ENCODE assay signal across 13 cellular contexts in genomic region chr9:70021026-70021571, GRCh38. TPM values are rescaled to one million over a fixed set of nuclear protein-coding genes. Genes with fewer than 3 reads are reported as not detected.
DNase-seq lines count a peak whose midpoint lies in the region; ATAC-seq and TF ChIP-seq lines count a peak whose summit lies in the region.
"Had no signal": no experiment of that assay in that cellular context is flagged by ENCODE, and none has a peak within 500 bp of the region (broad histone marks: within the 10 kb centered on the region; RNA-seq: fewer than 3 reads in every experiment).

No MANE protein-coding gene starts in this region.

- no peak for ATAC-seq in effector memory CD8-positive, alpha-beta T cell (replicated peaks)
- no peak for ATAC-seq in HG03280 (IDR thresholded peaks at IDR 0.05; ENCODE audit: unreplicated experiment)
- ATAC-seq: gastroesophageal sphincter had no signal

- in situ Hi-C loops in SK-MEL-5 (cut with HindIII; ENCODE audit: low pct_unique_long_range_greater_than_20kb, low sequenced_read_pairs) = no loop called here

- H3K27me3 Mint-ChIP-seq in effector memory CD8-positive, alpha-beta T cell = peaks cover 44 to 46% of the 10 kb centered on the region in 2 donors

- no peak for TF ChIP-seq CTCF in foreskin fibroblast (IDR thresholded peaks at IDR 0.05; ENCODE audit: low read depth, low read length)

- H3K4me3 ChIP-seq in foreskin fibroblast (ENCODE audit: low read depth in 1 of 2, low read length in 2 of 2) = no peak overlapping the region
- H3K4me3 ChIP-seq: gastroesophageal sphincter, pancreas had no signal

- H3K36me3 Mint-ChIP-seq in effector memory CD8-positive, alpha-beta T cell (ENCODE audit: insufficient read depth) = no peaks in the 10 kb centered on the region

- peak; percentile 61 for DNase-seq in GM04503 (ENCODE audit: low read depth)
- peak; percentile 87 for DNase-seq in SK-MEL-5 (ENCODE audit: low read depth, low spot score)
- DNase-seq in foreskin fibroblast = peak; percentile 86 to 92
- peak; percentile 67 for DNase-seq in putamen (ENCODE audit: low spot score)
- DNase-seq in NCI-H2029 (lab: John Stamatoyannopoulos, UW) = no peak
- no peak for DNase-seq in SIG-M5 (lab: John Stamatoyannopoulos, UW)
- no peak for DNase-seq in effector memory CD8-positive, alpha-beta T cell
- DNase-seq: NCI-H187 treated with DMSO at 0.1 percent for 48 hours had no signal

- H3K4me3 Mint-ChIP-seq in effector memory CD8-positive, alpha-beta T cell = no peak overlapping the region
- H3K4me3 Mint-ChIP-seq: T-helper 1 cell treated with Interleukin-12 subunit alpha and Interleukin-12 subunit beta and Interleukin-4 antibody, amounts not matched to agents 30 μg/mL and 1 μg/mL, for 36 hours had no signal

- no peaks in the 10 kb centered on the region for H3K9me3 Mint-ChIP-seq in effector memory CD8-positive, alpha-beta T cell
- H3K9me3 Mint-ChIP-seq: activated T-helper 2 cell treated with anti-CD3 and anti-CD28 coated beads, Interferon-gamma antibody, Interleukin-2, Interleukin-4, amounts not matched to agents 10 μg/mL and 5 μg/mL and 100 μg/mL, durations not matched to agents 14 hours and 24 hours and 36 hours; T-helper 1 cell treated with Interleukin-12 subunit alpha and Interleukin-12 subunit beta and Interleukin-4 antibody, amounts not matched to agents 30 μg/mL and 1 μg/mL, for 36 hours had no signal

- H3K4me1 Mint-ChIP-seq in effector memory CD8-positive, alpha-beta T cell (ENCODE audit: low read depth in 2 of 2) = no peaks in the 10 kb centered on the region

- no peak overlapping the region for H3K27ac Mint-ChIP-seq in effector memory CD8-positive, alpha-beta T cell
- H3K27ac Mint-ChIP-seq: activated T-helper 2 cell treated with anti-CD3 and anti-CD28 coated beads, Interferon-gamma antibody, Interleukin-2, Interleukin-4, amounts not matched to agents 10 μg/mL and 5 μg/mL and 100 μg/mL, durations not matched to agents 14 hours and 24 hours and 36 hours; T-helper 1 cell treated with Interleukin-12 subunit alpha and Interleukin-12 subunit beta and Interleukin-4 antibody, amounts not matched to agents 30 μg/mL and 1 μg/mL, for 36 hours had no signal

RNA-seq across cellular contexts. Expression of gene MAMDC2, which starts 22.5 kb away (rescaled TPM):
- total RNA-seq in SK-MEL-5 (2014; rRNA removed; shearing (Covaris generic)) = 1.6 TPM in 2 replicates
- 0.79 and 1.3 TPM in 2 replicates for polyA plus RNA-seq in SK-MEL-5 (2015; cell fraction: cytosol; rRNA removed)
- polyA plus RNA-seq in SK-MEL-5 (2015; cell fraction: nucleus; rRNA removed) = 0.09 and 0.68 TPM in 2 replicates
- total RNA-seq: activated T-helper 2 cell treated with anti-CD3 and anti-CD28 coated beads, Interferon-gamma antibody, Interleukin-2, Interleukin-4, amounts not matched to agents 10 μg/mL and 5 μg/mL and 100 μg/mL, durations not matched to agents 14 hours and 24 hours and 36 hours had no signal

Comparison
In these comparisons a context has a peak if more than half of its experiments do, and no peak if none do; other contexts are left out.
1. DNase-seq: peak in GM04503 (single experiment), SK-MEL-5 (single experiment), foreskin fibroblast (2 of 2) and putamen (single experiment); none in NCI-H2029 (single experiment), SIG-M5 (single experiment) and effector memory CD8-positive, alpha-beta T cell (0 of 3).